9 cellular contexts compared by ENCODE assay signal in the genomic region with DNA sequence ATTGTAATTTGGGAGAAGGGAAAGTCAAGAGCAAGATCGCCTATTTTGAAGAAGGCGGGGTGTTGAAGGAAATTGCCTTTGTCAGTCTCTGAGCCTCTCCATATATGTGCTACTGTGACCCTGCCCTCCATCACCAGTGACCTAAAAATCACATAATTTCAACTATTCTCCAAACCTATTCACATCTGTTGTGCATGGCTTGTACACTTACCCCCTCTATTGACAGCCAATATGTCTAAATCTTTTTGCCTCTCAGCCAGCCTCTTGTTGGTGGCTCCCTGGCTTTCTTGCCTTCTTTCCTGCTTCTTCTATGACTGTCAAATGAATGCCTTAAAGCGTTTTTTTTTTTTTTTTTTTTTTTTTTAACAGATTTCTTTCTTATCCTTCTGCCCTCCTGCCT.
DNase-seq lines count a peak whose midpoint lies in the region; ATAC-seq and TF ChIP-seq lines count a peak whose summit lies in the region.
"Had no signal": no experiment of that assay in that cellular context is flagged by ENCODE, and none has a peak within 500 bp of the region (broad histone marks: within the 10 kb centered on the region; RNA-seq: fewer than 3 reads in every experiment).

No MANE protein-coding gene starts in this region.

- no peaks in the 10 kb centered on the region for H3K36me3 Mint-ChIP-seq in progenitor cell of endocrine pancreas (ENCODE audit: insufficient read depth)

- TF ChIP-seq CTCF in GM12873 (IDR thresholded peaks at IDR 0.05; ENCODE audit: insufficient read depth, low read depth, low read length, missing control alignments) (peak; percentile 58), choroid plexus epithelial cell (conservative IDR thresholded peaks at IDR 0.05; ENCODE audit: low read depth, low read length) (peak; percentile 52), progenitor cell of endocrine pancreas (IDR thresholded peaks at IDR 0.05; ENCODE audit: unreplicated experiment) (peak; percentile 33)

- DNase-seq in NCI-H1694 (lab: John Stamatoyannopoulos, UW) (peak; percentile 26), choroid plexus epithelial cell (ENCODE audit: low read depth) (peak; percentile 35), progenitor cell of endocrine pancreas (ENCODE audit: low spot score, unreplicated experiment) (no peak)
- DNase-seq in stimulated activated naive CD4-positive, alpha-beta T cell (lab: John Stamatoyannopoulos, UW): no peak
- DNase-seq: foreskin melanocyte, NCI-H1048 had no signal

- no peak overlapping the region for H3K27ac Mint-ChIP-seq in progenitor cell of endocrine pancreas

- no peaks in the 10 kb centered on the region for H3K27me3 Mint-ChIP-seq in progenitor cell of endocrine pancreas

- H3K9me3 Mint-ChIP-seq in progenitor cell of endocrine pancreas (ENCODE audit: low read depth): no peaks in the 10 kb centered on the region

- H3K4me3 ChIP-seq in choroid plexus epithelial cell (ENCODE audit: low read depth, low read length): no peak overlapping the region

- no peak for ATAC-seq in HG02870 (IDR thresholded peaks at IDR 0.05; ENCODE audit: unreplicated experiment)
- no peak for ATAC-seq in HG03039 (IDR thresholded peaks at IDR 0.05; ENCODE audit: unreplicated experiment)

- no peak overlapping the region for H3K4me3 Mint-ChIP-seq in progenitor cell of endocrine pancreas (ENCODE audit: low read depth)

- H3K4me1 Mint-ChIP-seq in progenitor cell of endocrine pancreas (ENCODE audit: low read depth): peaks cover 20% of the 10 kb centered on the region

Comparison
In these comparisons a context has a peak if more than half of its experiments do, and no peak if none do; other contexts are left out.
1. DNase-seq: peak in NCI-H1694 (single experiment) and choroid plexus epithelial cell (single experiment); none in progenitor cell of endocrine pancreas (single experiment) and stimulated activated naive CD4-positive, alpha-beta T cell (0 of 6).
2. Peak in every context shown above with its lines, with median percentiles within 50 percentile points of each other: CTCF ChIP-seq.